ENCODE assay signal across 21 cellular contexts in genomic region chr3:162742159-162742717, GRCh38.
"Had no signal": no experiment of that assay in that cellular context is flagged by ENCODE, and none has a peak within 500 bp of the region (broad histone marks: within the 10 kb centered on the region; RNA-seq: fewer than 3 reads in every experiment).

No MANE protein-coding gene starts in this region.

- DNase-seq: activated B cell treated with CpG ODN at 0.5 μM for 24 hours; activated CD4-positive, alpha-beta memory T cell treated with anti-CD3 and anti-CD28 coated beads for 36 hours; activated CD4-positive, alpha-beta T cell treated with anti-CD3 and anti-CD28 coated beads for 4 hours; activated gamma-delta T cell treated with Interleukin-2 at 50 U/mL for 16 hours; activated T-cell treated with anti-CD3 and anti-CD28 coated beads for 4 hours; amniotic stem cell; effector memory CD8-positive, alpha-beta T cell; gastrocnemius medialis; head of caudate nucleus; kidney; nephron progenitor cell; nucleus accumbens; stimulated activated naive B cell treated with anti-CD40 and anti-IgM and Interleukin-4, amounts not matched to agents 10 μg/mL and 1 μg/mL and 100 μg/mL, for 72 hours; upper lobe of left lung had no signal

- H3K4me1 ChIP-seq: gastrocnemius medialis, upper lobe of left lung had no signal

- H3K36me3 ChIP-seq: cardiac muscle cell, gastrocnemius medialis, thoracic aorta, upper lobe of left lung had no signal

- H3K36me3 Mint-ChIP-seq: activated CD4-positive, alpha-beta memory T cell treated with anti-CD3 and anti-CD28 coated beads for 36 hours; activated naive CD8-positive, alpha-beta T cell; stimulated activated naive B cell treated with anti-CD40 and anti-IgM and Interleukin-4, amounts not matched to agents 10 μg/mL and 1 μg/mL and 100 μg/mL, for 72 hours had no signal

- H3K4me3 ChIP-seq: cardiac muscle cell, gastrocnemius medialis, lung, thoracic aorta, upper lobe of left lung had no signal

- H3K27ac ChIP-seq: cardiac muscle cell, gastrocnemius medialis, thoracic aorta, upper lobe of left lung had no signal

- H3K4me3 Mint-ChIP-seq: activated B cell treated with CpG ODN at 0.5 μM for 24 hours; activated CD4-positive, alpha-beta memory T cell treated with anti-CD3 and anti-CD28 coated beads for 36 hours; activated naive CD8-positive, alpha-beta T cell; activated T-helper 1 cell treated with anti-CD3 and anti-CD28 coated beads, Interleukin-12 subunit alpha, Interleukin-12 subunit beta, Interleukin-2, Interleukin-4 antibody, amounts not matched to agents 30 ng/mL and 10 ng/mL and 1 ng/mL, durations not matched to agents 14 hours and 24 hours and 36 hours; effector memory CD8-positive, alpha-beta T cell; nephron progenitor cell; stimulated activated naive B cell treated with anti-CD40 and anti-IgM and Interleukin-4, amounts not matched to agents 10 μg/mL and 1 μg/mL and 100 μg/mL, for 72 hours had no signal

- H3K4me1 Mint-ChIP-seq: activated B cell treated with CpG ODN at 0.5 μM for 24 hours; stimulated activated naive B cell treated with anti-CD40 and anti-IgM and Interleukin-4, amounts not matched to agents 10 μg/mL and 1 μg/mL and 100 μg/mL, for 72 hours had no signal

- H3K9me3 ChIP-seq: gastrocnemius medialis, thoracic aorta, upper lobe of left lung had no signal

- ATAC-seq: effector memory CD8-positive, alpha-beta T cell; gastrocnemius medialis; left lobe of liver; stimulated activated naive B cell treated with anti-CD40 and anti-IgM and Interleukin-4, amounts not matched to agents 10 μg/mL and 1 μg/mL and 100 μg/mL, for 72 hours had no signal

- H3K27ac Mint-ChIP-seq: activated B cell treated with CpG ODN at 0.5 μM for 24 hours; activated CD4-positive, alpha-beta memory T cell treated with anti-CD3 and anti-CD28 coated beads for 36 hours; activated naive CD8-positive, alpha-beta T cell; activated T-helper 1 cell treated with anti-CD3 and anti-CD28 coated beads, Interleukin-12 subunit alpha, Interleukin-12 subunit beta, Interleukin-2, Interleukin-4 antibody, amounts not matched to agents 30 ng/mL and 10 ng/mL and 1 ng/mL, durations not matched to agents 14 hours and 24 hours and 36 hours; effector memory CD8-positive, alpha-beta T cell; nephron progenitor cell; stimulated activated naive B cell treated with anti-CD40 and anti-IgM and Interleukin-4, amounts not matched to agents 10 μg/mL and 1 μg/mL and 100 μg/mL, for 72 hours had no signal

- FAIRE-seq: kidney, TTC549 had no signal

- H3K27me3 Mint-ChIP-seq: activated B cell treated with CpG ODN at 0.5 μM for 24 hours; activated CD4-positive, alpha-beta memory T cell treated with anti-CD3 and anti-CD28 coated beads for 36 hours; activated naive CD8-positive, alpha-beta T cell; effector memory CD8-positive, alpha-beta T cell; stimulated activated naive B cell treated with anti-CD40 and anti-IgM and Interleukin-4, amounts not matched to agents 10 μg/mL and 1 μg/mL and 100 μg/mL, for 72 hours had no signal

- H3K27me3 ChIP-seq: cardiac muscle cell, gastrocnemius medialis, upper lobe of left lung had no signal

- H3K9me3 Mint-ChIP-seq: activated B cell treated with CpG ODN at 0.5 μM for 24 hours had no signal
